In the genomic region with DNA sequence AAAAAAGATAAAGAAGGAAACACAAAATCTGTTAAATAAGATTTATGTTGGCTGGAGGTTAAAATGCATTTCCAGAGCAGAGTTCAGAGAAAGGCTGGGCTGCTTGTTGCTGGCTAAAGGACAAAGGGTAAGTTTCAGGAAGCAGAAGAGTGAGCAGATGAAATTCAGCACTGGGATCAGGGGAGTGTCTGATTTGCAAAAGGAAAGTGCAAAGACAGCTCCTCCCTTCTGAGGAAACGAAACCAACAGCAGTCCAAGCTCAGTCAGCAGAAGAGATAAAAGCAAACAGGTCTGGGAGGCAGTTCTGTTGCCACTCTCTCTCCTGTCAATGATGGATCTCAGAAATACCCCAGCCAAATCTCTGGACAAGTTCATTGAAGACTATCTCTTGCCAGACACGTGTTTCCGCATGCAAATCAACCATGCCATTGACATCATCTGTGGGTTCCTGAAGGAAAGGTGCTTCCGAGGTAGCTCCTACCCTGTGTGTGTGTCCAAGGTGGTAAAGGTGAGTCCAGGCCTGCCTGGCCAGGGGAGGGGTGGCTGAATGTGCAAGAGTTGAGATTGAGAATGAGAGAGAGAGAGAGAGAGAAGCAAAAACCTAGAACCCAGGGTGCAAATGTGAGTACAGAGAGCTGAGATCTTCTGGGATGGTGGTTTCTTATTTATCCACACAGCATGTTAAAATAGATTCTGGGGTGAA, we compare ENCODE assay signal across 9 cellular contexts. TPM values are rescaled to one million over a fixed set of nuclear protein-coding genes. Genes with fewer than 3 reads are reported as not detected.
A peak's percentile ranks its signal among the peaks of the same experiment; 100 is the strongest.
DNase-seq lines count a peak whose midpoint lies in the region; ATAC-seq, FAIRE-seq and TF ChIP-seq lines count a peak whose summit lies in the region.
"Had no signal": no experiment of that assay in that cellular context is flagged by ENCODE, and none has a peak within 500 bp of the region (broad histone marks: within the 10 kb centered on the region; RNA-seq: fewer than 3 reads in every experiment).

A gene (plus strand): TSS at position 251 of the 703 bp plus-strand sequence. CDS start 78 bp downstream, at position 329.

- TF ChIP-seq POLR2A in H54 (IDR thresholded peaks at IDR 0.05; ENCODE audit: low read depth, low read length) = no peak
- no peak for TF ChIP-seq POLR2A in esophagus muscularis mucosa (IDR thresholded peaks at IDR 0.05; ENCODE audit: low read depth)

- H3K9me3 ChIP-seq in esophagus muscularis mucosa = no peaks in the 10 kb centered on the region

- TF ChIP-seq CTCF in VCaP (conservative IDR thresholded peaks at IDR 0.05) (no peak), esophagus muscularis mucosa (IDR thresholded peaks at IDR 0.05) (no peak), natural killer cell (IDR thresholded peaks at IDR 0.05) (no peak)

- intact Hi-C loops in esophagus muscularis mucosa (cut with DNase I) (loop anchor here (10.0 kb wide), 1 partner anchor 128 kb away; no protein-coding TSS in a partner anchor), natural killer cell (cut with micrococcal nuclease) (no loop called here)

- peak; percentile 63 for DNase-seq in activated CD8-positive, alpha-beta memory T cell treated with anti-CD3 and anti-CD28 coated beads for 24 hours
- no peak for DNase-seq in activated CD8-positive, alpha-beta memory T cell treated with anti-CD3 and anti-CD28 coated beads, Interleukin-2, amount 50 U/mL, for 48 hours
- peak; percentile 54 for DNase-seq in H54 (ENCODE audit: insufficient read length, low spot score)
- DNase-seq in M059J (ENCODE audit: low read depth) = peak; percentile 91
- DNase-seq in esophagus muscularis mucosa (ENCODE audit: extremely low spot score) = no peak
- no peak for DNase-seq in natural killer cell
- DNase-seq in cerebellar nuclear complex (lab: John Stamatoyannopoulos, UW) = no peak

- no peaks in the 10 kb centered on the region for H3K27me3 ChIP-seq in esophagus muscularis mucosa

- FAIRE-seq in H54 (lab: Jason Lieb, UNC) = peak; percentile 86
- FAIRE-seq: G401.6 had no signal

- H3K36me3 Mint-ChIP-seq in natural killer cell = no peaks in the 10 kb centered on the region

- H3K9me3 Mint-ChIP-seq in natural killer cell = no peaks in the 10 kb centered on the region

- ATAC-seq in natural killer cell = peak; percentile 88 to 93 (median 92)

- WGBS in esophagus muscularis mucosa = 5% methylated on average over 4 of the region's 4 CpGs

- peaks cover 49 to 51% of the 10 kb centered on the region in 2 donors for H3K4me1 Mint-ChIP-seq in natural killer cell

- H3K36me3 ChIP-seq in esophagus muscularis mucosa = peaks cover 0 to 16% (median 7%) of the 10 kb centered on the region in 4 donors

- TF ChIP-seq EP300 in esophagus muscularis mucosa (IDR thresholded peaks at IDR 0.05) = no peak

- peak within 1 kb of the TSS; percentile 68 to 88 for H3K27ac Mint-ChIP-seq in natural killer cell

- H3K4me3 ChIP-seq in esophagus muscularis mucosa = peak within 1 kb of the TSS; percentile 52 to 62 (median 54)

- no peaks in the 10 kb centered on the region for H3K27me3 Mint-ChIP-seq in natural killer cell (ENCODE audit: low read depth in 2 of 2)

- H3K27ac ChIP-seq in VCaP (peak within 1 kb of the TSS; percentile 58), esophagus muscularis mucosa (replicated peaks in 1 of 4) (peak within 1 kb of the TSS; percentile 56 to 69 (median 68))

- H3K4me3 Mint-ChIP-seq in natural killer cell = peak within 1 kb of the TSS; percentile 88

- H3K4me1 ChIP-seq in esophagus muscularis mucosa = peaks cover 13 to 46% (median 45%) of the 10 kb centered on the region in 4 donors

RNA-seq across cellular contexts. Expression of the gene that starts here (rescaled TPM):
- total RNA-seq in M059J (2014; rRNA removed; shearing (Covaris generic)) = 490 and 506 TPM in 2 replicates
- total RNA-seq in esophagus muscularis mucosa = 10 to 100 TPM in 2 of 4 donors, 1 to 10 TPM in 2; 9.9 to 10.4 (median 10.0) TPM
- total RNA-seq in natural killer cell = 10 to 100 TPM; 12.4 to 21.1 (median 16.5) TPM

Comparison
In these comparisons a context has a peak if more than half of its experiments do, and no peak if none do; other contexts are left out.
1. RNA of the gene that starts here (total RNA-seq): 490 to 506 TPM in M059J; 12.4 to 21.1 TPM in natural killer cell and 9.9 to 10.4 TPM in esophagus muscularis mucosa; every median in the first group is over 10 times any median in the second.
2. DNase-seq: peak in activated CD8-positive, alpha-beta memory T cell treated with anti-CD3 and anti-CD28 coated beads for 24 hours (single experiment), H54 (single experiment) and M059J (single experiment); none in activated CD8-positive, alpha-beta memory T cell treated with anti-CD3 and anti-CD28 coated beads, Interleukin-2, amount 50 U/mL, for 48 hours (single experiment), esophagus muscularis mucosa (single experiment), natural killer cell (single experiment) and cerebellar nuclear complex (0 of 2).